In genomic region chr1:44406761-44407429, GRCh38 we compare ENCODE assay signal across 9 cellular contexts. TPM values are rescaled to one million over a fixed set of nuclear protein-coding genes. Genes with fewer than 3 reads are reported as not detected.
A peak's percentile ranks its signal among the peaks of the same experiment; 100 is the strongest.
DNase-seq lines count a peak whose midpoint lies in the region; ATAC-seq, FAIRE-seq and TF ChIP-seq lines count a peak whose summit lies in the region.
"Had no signal": no experiment of that assay in that cellular context is flagged by ENCODE, and none has a peak within 500 bp of the region (broad histone marks: within the 10 kb centered on the region; RNA-seq: fewer than 3 reads in every experiment).

No MANE protein-coding gene starts in this region.

- peak overlapping the region in 1 of 2 donors; percentile 80 for H3K27ac Mint-ChIP-seq in natural killer cell

- H3K4me3 ChIP-seq in A549 = peak overlapping the region; percentile 69

- no peak for DNase-seq in A549 (ENCODE audit: low read depth in 1 of 2, low spot score in 1 of 2)
- DNase-seq in LHCN-M2 (ENCODE audit: low read depth) = peak; percentile 12
- DNase-seq in natural killer cell = no peak
- no peak for DNase-seq in activated CD4-positive, CD25-positive, alpha-beta regulatory T cell treated with anti-CD3 and anti-CD28 coated beads, Interleukin-2, amount 50 U/mL, for 72 hours
- DNase-seq in HEK293T (ENCODE audit: extremely low spot score) = no peak
- DNase-seq: foreskin melanocyte had no signal

- peaks cover 23 to 44% of the 10 kb centered on the region in 2 donors for H3K4me1 Mint-ChIP-seq in natural killer cell

- no peaks in the 10 kb centered on the region for H3K9me3 Mint-ChIP-seq in natural killer cell

- H3K27ac ChIP-seq in A549 (peak overlapping the region; percentile 80 to 85), cingulate gyrus (ENCODE audit: low read depth, low read length) (peak overlapping the region; percentile 69)

- WGBS in A549 (ENCODE audit: missing lambda C conversion rate) = 84% methylated on average over 11 of the region's 50 CpGs

- H3K9me3 ChIP-seq in A549 = no peaks in the 10 kb centered on the region

- POLR2A ChIA-PET in A549 (lab: Yijun Ruan, JAX) (no interaction called here), HEK293T (lab: Yijun Ruan, JAX) (no interaction called here)

- peak overlapping the region; percentile 99 for H3K4me2 ChIP-seq in A549

- H3K36me3 Mint-ChIP-seq in natural killer cell = no peaks in the 10 kb centered on the region

- TF ChIP-seq RAD21 in A549 (conservative IDR thresholded peaks at IDR 0.05 in 1 of 2, IDR thresholded peaks at IDR 0.05 in 1 of 2) = no peak

- CTCF ChIA-PET in A549 (lab: Yijun Ruan, JAX) (interaction anchor here (0.6 kb wide), 1 partner anchor 33 kb away, joined by 4 read pairs; no protein-coding TSS in a partner anchor), HEK293T (lab: Yijun Ruan, JAX) (no interaction called here)

- intact Hi-C loops in natural killer cell (cut with micrococcal nuclease) = no loop called here

- no peak; a peak in 1 of 6 replicates for ATAC-seq in A549
- ATAC-seq in natural killer cell = peak in 2 of 3 donors; percentile 33 to 47
- no peak for ATAC-seq in HG03045 (IDR thresholded peaks at IDR 0.05; ENCODE audit: unreplicated experiment)
- no peak for ATAC-seq in GM18873 (IDR thresholded peaks at IDR 0.05; ENCODE audit: low FRiP score, unreplicated experiment)

- no peak for FAIRE-seq in A549 (lab: Jason Lieb, UNC)

- TF ChIP-seq CTCF in A549 (IDR thresholded peaks at IDR 0.05) = no peak
- no peak for TF ChIP-seq CTCF in natural killer cell (IDR thresholded peaks at IDR 0.05)

- no peak for TF ChIP-seq EP300 in A549 (IDR thresholded peaks at IDR 0.05)

- peaks cover 8% of the 10 kb centered on the region; the same call in 1 of the 3 replicates for H3K4me1 ChIP-seq in A549

- TF ChIP-seq POLR2A in A549 (IDR thresholded peaks at IDR 0.05; ENCODE audit: low read length) = no peak

- H3K27me3 Mint-ChIP-seq in natural killer cell (ENCODE audit: low read depth in 2 of 2) = peaks cover 16 to 35% of the 10 kb centered on the region in 2 donors

- peak overlapping the region; percentile 91 for H3K4me3 Mint-ChIP-seq in natural killer cell

TF ChIP-seq in A549, 52 proteins besides CTCF, POLR2A, EP300 and RAD21:
- TF ChIP-seq HOXB13 (CRISPR knock-in tag; IDR thresholded peaks at IDR 0.05; ENCODE audit: low read depth) (no peak), ZNF302 (CRISPR knock-in tag; IDR thresholded peaks at IDR 0.05) (no peak), FOSB (CRISPR knock-in tag; IDR thresholded peaks at IDR 0.05) (no peak), NR3C1 (IDR thresholded peaks at IDR 0.05) (no peak)

TF ChIP-seq in HEK293T, 16 proteins besides CTCF, POLR2A, EP300 and RAD21:
- TF ChIP-seq CTBP1 (IDR thresholded peaks at IDR 0.05; ENCODE audit: borderline replicate concordance) = no peak
- TF ChIP-seq TARDBP (IDR thresholded peaks at IDR 0.05) = no peak
- TF ChIP-seq ZNF384 (IDR thresholded peaks at IDR 0.05) = no peak
- no peak for TF ChIP-seq ARNT (IDR thresholded peaks at IDR 0.05)
- no peak for TF ChIP-seq SUZ12 (IDR thresholded peaks at IDR 0.05)
- TF ChIP-seq BHLHE40 (IDR thresholded peaks at IDR 0.05; ENCODE audit: borderline replicate concordance) = no peak
- TF ChIP-seq NFRKB (IDR thresholded peaks at IDR 0.05) = no peak
- TF ChIP-seq FOXA1 (IDR thresholded peaks at IDR 0.05) = no peak
- TF ChIP-seq HDGF (IDR thresholded peaks at IDR 0.05; ENCODE audit: borderline replicate concordance) = no peak
- no peak for TF ChIP-seq FOXM1 (IDR thresholded peaks at IDR 0.05; ENCODE audit: borderline replicate concordance)
- no peak for TF ChIP-seq LEF1 (IDR thresholded peaks at IDR 0.05; ENCODE audit: borderline replicate concordance)
- no peak for TF ChIP-seq L3MBTL2 (conservative IDR thresholded peaks at IDR 0.05)
- TF ChIP-seq FOXK2 (IDR thresholded peaks at IDR 0.05) = no peak

RNA-seq across cellular contexts. Expression of gene RNF220, which starts 1.8 kb away (rescaled TPM):
- polyA plus RNA-seq in A549 (2011; rRNA removed) = 47.5 and 53.4 TPM in 2 replicates
- 71.5 and 72.4 TPM in 2 replicates for polyA plus RNA-seq in A549 (2012; cell fraction: cytosol; rRNA removed)
- 91.4 and 103 TPM in 2 replicates for polyA plus RNA-seq in A549 (2012; cell fraction: nucleus; rRNA removed)
- 47.7 to 58.4 TPM (median 54.5 TPM) in 3 replicates for polyA plus RNA-seq in A549 (2017; fragmentation: RNase III; extraction: RNeasy Plus Mini Kit Qiagen cat#74134 plus additional on column Dnase treatment)
- polyA minus RNA-seq in A549 (2011; rRNA and poly(A)+ RNA removed) = 30.7 and 31.5 TPM in 2 replicates
- total RNA-seq in LHCN-M2 (2014; rRNA removed) = 124 and 143 TPM in 2 replicates
- 65.2 TPM for polyA plus RNA-seq in LHCN-M2 (2012)
- 100 to 1,000 TPM in 2 of 3 donors, 10 to 100 TPM in 1; 88.5 to 107 (median 105) TPM for total RNA-seq in natural killer cell

RNA-seq across cellular contexts. Expression of gene ERI3, which starts 51.8 kb away (rescaled TPM):
- polyA plus RNA-seq in A549 (2011; rRNA removed) = 43.4 and 46.1 TPM in 2 replicates
- polyA plus RNA-seq in A549 (2012; cell fraction: cytosol; rRNA removed) = 61.0 and 83.0 TPM in 2 replicates
- polyA plus RNA-seq in A549 (2012; cell fraction: nucleus; rRNA removed) = 73.0 and 86.1 TPM in 2 replicates
- 43.7 to 44.7 TPM (median 44.1 TPM) in 3 replicates for polyA plus RNA-seq in A549 (2017; fragmentation: RNase III; extraction: RNeasy Plus Mini Kit Qiagen cat#74134 plus additional on column Dnase treatment)
- 70.1 and 71.2 TPM in 2 replicates for polyA minus RNA-seq in A549 (2011; rRNA and poly(A)+ RNA removed)
- total RNA-seq in LHCN-M2 (2014; rRNA removed) = 59.7 and 59.8 TPM in 2 replicates
- polyA plus RNA-seq in LHCN-M2 (2012) = 66.2 TPM
- total RNA-seq in natural killer cell = 10 to 100 TPM; 28.3 to 35.3 (median 30.4) TPM

Comparison
In these comparisons a context has a peak if more than half of its experiments do, and no peak if none do; other contexts are left out.
1. ATAC-seq: peak in natural killer cell (2 of 3); none in A549 (0 of 2), HG03045 (single experiment) and GM18873 (single experiment).